ENCODE assay signal across 9 cellular contexts in the genomic region with DNA sequence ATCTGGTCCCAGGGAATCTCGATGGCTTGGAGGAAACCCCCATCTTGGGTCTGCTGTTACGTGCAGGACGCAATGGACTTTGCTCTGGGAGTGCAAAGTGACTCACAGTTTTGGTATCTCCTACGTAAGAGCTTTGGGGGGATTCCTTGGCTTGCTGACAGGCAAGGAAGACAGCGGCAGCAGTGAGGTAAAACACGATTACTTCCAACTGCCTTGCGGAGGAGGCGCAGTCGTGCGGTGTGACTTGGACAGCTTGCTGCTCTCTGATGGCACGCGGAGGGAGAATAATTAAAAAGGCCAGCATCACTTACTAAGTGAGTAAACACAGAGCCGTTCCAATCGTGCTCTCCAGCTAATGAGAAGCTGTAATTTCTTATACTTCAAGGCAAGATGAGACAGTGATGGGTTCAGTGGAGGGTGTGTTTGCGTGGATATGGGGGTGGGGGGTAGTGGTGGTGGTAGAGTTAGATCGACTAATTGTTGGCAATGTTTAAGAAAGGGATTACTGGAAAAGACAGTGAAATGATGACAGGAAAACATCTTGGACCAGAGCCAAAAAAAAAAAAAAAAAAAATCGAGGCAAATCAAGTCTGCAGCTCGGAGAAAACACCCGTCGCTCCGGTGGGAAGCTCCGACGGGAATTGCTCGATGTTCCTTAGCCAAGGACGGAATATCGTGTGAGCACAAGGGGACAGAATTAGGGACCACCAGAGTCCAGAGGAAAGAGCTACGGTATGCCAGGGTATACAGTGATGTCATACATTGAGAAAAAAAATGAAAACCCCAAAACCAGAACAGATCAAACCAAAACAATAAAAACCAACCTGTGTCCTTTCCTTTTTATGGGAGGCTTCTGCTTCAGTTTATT.
A peak's percentile ranks its signal among the peaks of the same experiment; 100 is the strongest.
DNase-seq lines count a peak whose midpoint lies in the region; ATAC-seq and TF ChIP-seq lines count a peak whose summit lies in the region.
"Had no signal": no experiment of that assay in that cellular context is flagged by ENCODE, and none has a peak within 500 bp of the region (broad histone marks: within the 10 kb centered on the region; RNA-seq: fewer than 3 reads in every experiment).

No MANE protein-coding gene starts in this region.

- peak overlapping the region; percentile 33 for H3K4me3 ChIP-seq in right cardiac atrium (ENCODE audit: low read length)
- peak overlapping the region; percentile 39 for H3K4me3 ChIP-seq in smooth muscle cell

- H3K27ac ChIP-seq in right cardiac atrium (ENCODE audit: low read length) (no peak overlapping the region), smooth muscle cell (ENCODE audit: low read depth) (peak overlapping the region; percentile 61)

- peak overlapping the region; percentile 81 for H3K4me2 ChIP-seq in smooth muscle cell

- no peaks in the 10 kb centered on the region for H3K4me1 ChIP-seq in right cardiac atrium (ENCODE audit: control insufficient read depth, insufficient read depth, low read length)
- no peaks in the 10 kb centered on the region for H3K4me1 ChIP-seq in smooth muscle cell (ENCODE audit: low read depth)

- ATAC-seq in right cardiac atrium (peak; percentile 56 to 62), HG03175 (IDR thresholded peaks at IDR 0.05; ENCODE audit: unreplicated experiment) (no peak), GM18873 (IDR thresholded peaks at IDR 0.05; ENCODE audit: low FRiP score, unreplicated experiment) (no peak)

- H3K9me3 ChIP-seq in right cardiac atrium (ENCODE audit: control insufficient read depth, low read length) (no peaks in the 10 kb centered on the region), smooth muscle cell (replicated peaks; ENCODE audit: low read depth) (no peaks in the 10 kb centered on the region)

- peak; percentile 85 for DNase-seq in HCEC 1CT
- peak; percentile 57 for DNase-seq in T1000 (lab: John Stamatoyannopoulos, UW)
- DNase-seq in right cardiac atrium: peak; percentile 35 to 54 (median 47)
- DNase-seq in smooth muscle cell (lab: John Stamatoyannopoulos, UW; ENCODE audit: unreplicated experiment): peak; percentile 23
- no peak for DNase-seq in activated naive CD8-positive, alpha-beta T cell treated with anti-CD3 and anti-CD28 coated beads for 36 hours
- no peak for DNase-seq in activated T-cell treated with anti-CD3 and anti-CD28 coated beads for 4 hours
- DNase-seq: activated CD8-positive, alpha-beta memory T cell treated with anti-CD3 and anti-CD28 coated beads for 24 hours had no signal

- intact Hi-C loops in right cardiac atrium (cut with DNase I): no loop called here

- H2AFZ ChIP-seq in smooth muscle cell (ENCODE audit: low read depth): no peak overlapping the region

- H3K36me3 ChIP-seq in smooth muscle cell (ENCODE audit: low read depth): no peaks in the 10 kb centered on the region

- no peaks in the 10 kb centered on the region for H3K79me2 ChIP-seq in smooth muscle cell (ENCODE audit: low read depth)

- no peaks in the 10 kb centered on the region for H4K20me1 ChIP-seq in smooth muscle cell (ENCODE audit: low read depth)

- H3K9ac ChIP-seq in smooth muscle cell (ENCODE audit: low read depth): peak overlapping the region; percentile 79

- H3K27me3 Mint-ChIP-seq in activated naive CD8-positive, alpha-beta T cell treated with anti-CD3 and anti-CD28 coated beads for 36 hours: no peaks in the 10 kb centered on the region

- WGBS in right cardiac atrium: 34% methylated on average over 27 of the region's 27 CpGs
- 33% methylated on average over 27 of the region's 27 CpGs for WGBS in smooth muscle cell (ENCODE audit: low lambda C conversion rate)

- no peak overlapping the region for H3K27ac Mint-ChIP-seq in activated naive CD8-positive, alpha-beta T cell treated with anti-CD3 and anti-CD28 coated beads for 36 hours

- H3K4me1 Mint-ChIP-seq in activated naive CD8-positive, alpha-beta T cell treated with anti-CD3 and anti-CD28 coated beads for 36 hours: no peaks in the 10 kb centered on the region

- H3K27me3 ChIP-seq in right cardiac atrium (ENCODE audit: control insufficient read depth, insufficient read depth) (no peaks in the 10 kb centered on the region), smooth muscle cell (ENCODE audit: low read depth) (no peaks in the 10 kb centered on the region)

- no peak overlapping the region for H3K4me3 Mint-ChIP-seq in activated naive CD8-positive, alpha-beta T cell treated with anti-CD3 and anti-CD28 coated beads for 36 hours

- H3F3A ChIP-seq in smooth muscle cell (ENCODE audit: low read depth): peaks cover 7% of the 10 kb centered on the region

- H3K9me3 Mint-ChIP-seq in activated naive CD8-positive, alpha-beta T cell treated with anti-CD3 and anti-CD28 coated beads for 36 hours: no peaks in the 10 kb centered on the region

- TF ChIP-seq CTCF in smooth muscle cell (IDR thresholded peaks at IDR 0.05; ENCODE audit: borderline replicate concordance, insufficient read depth, poor library complexity, severe bottlenecking): no peak

- H3K36me3 Mint-ChIP-seq in activated naive CD8-positive, alpha-beta T cell treated with anti-CD3 and anti-CD28 coated beads for 36 hours: no peaks in the 10 kb centered on the region

Comparison
In these comparisons a context has a peak if more than half of its experiments do, and no peak if none do; other contexts are left out.
1. DNase-seq: peak in HCEC 1CT (single experiment), T1000 (single experiment), right cardiac atrium (3 of 3) and smooth muscle cell (single experiment); none in activated naive CD8-positive, alpha-beta T cell treated with anti-CD3 and anti-CD28 coated beads for 36 hours (single experiment) and activated T-cell treated with anti-CD3 and anti-CD28 coated beads for 4 hours (single experiment).
2. ATAC-seq: peak in right cardiac atrium (2 of 2); none in HG03175 (single experiment) and GM18873 (single experiment).